20 cellular contexts compared by ENCODE assay signal in the genomic region with DNA sequence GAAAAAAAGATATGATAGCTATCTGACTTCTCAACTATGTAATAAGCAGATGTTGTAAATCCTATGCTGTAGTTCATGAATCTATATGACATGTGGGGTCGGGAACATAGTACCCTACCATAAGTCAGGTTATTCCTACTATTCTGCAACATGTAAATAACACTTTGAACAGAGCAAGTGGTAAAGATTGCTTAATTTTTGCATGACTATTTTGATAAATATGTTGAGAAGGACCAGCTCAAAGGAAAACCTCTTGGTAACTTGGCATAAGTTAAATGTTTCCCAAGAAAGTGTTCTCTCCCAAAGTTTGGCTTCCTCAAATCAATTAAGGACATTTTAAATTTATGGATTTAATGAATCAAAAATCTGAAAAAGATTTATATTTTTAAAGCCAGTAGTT.
DNase-seq lines count a peak whose midpoint lies in the region; ATAC-seq and TF ChIP-seq lines count a peak whose summit lies in the region.
"Had no signal": no experiment of that assay in that cellular context is flagged by ENCODE, and none has a peak within 500 bp of the region (broad histone marks: within the 10 kb centered on the region; RNA-seq: fewer than 3 reads in every experiment).

No MANE protein-coding gene starts in this region.

- no peak for TF ChIP-seq RAD21 in SK-N-SH (IDR thresholded peaks at IDR 0.05; ENCODE audit: low read length)

- no peak overlapping the region for H3K4me2 ChIP-seq in SK-N-SH

- ATAC-seq in HG03025 (IDR thresholded peaks at IDR 0.05; ENCODE audit: low FRiP score, unreplicated experiment) (no peak), GM19351 (IDR thresholded peaks at IDR 0.05; ENCODE audit: unreplicated experiment) (no peak), HG02759 (IDR thresholded peaks at IDR 0.05; ENCODE audit: unreplicated experiment) (no peak)
- ATAC-seq: Panc1 had no signal

- POLR2A ChIA-PET in SK-N-SH (lab: Yijun Ruan, JAX) = no interaction called here

- H4K20me1 ChIP-seq in SK-N-SH (ENCODE audit: insufficient read depth) = no peaks in the 10 kb centered on the region

- no peak overlapping the region for H3K27ac ChIP-seq in SK-N-SH (ENCODE audit: low read depth in 2 of 2, low read length in 1 of 2)
- H3K27ac ChIP-seq: HL-60, SJSA1 had no signal

- no peaks in the 10 kb centered on the region for H3K9me3 ChIP-seq in SK-N-SH
- H3K9me3 ChIP-seq: SJSA1 had no signal

- CTCF ChIA-PET in SK-N-SH (lab: Yijun Ruan, JAX) = interaction anchor here (0.7 to 1.4 kb wide), 4 partner anchors 76 to 356 kb away, joined by 3 to 4 read pairs (median 3); no protein-coding TSS in a partner anchor

- H3K79me2 ChIP-seq in SK-N-SH (ENCODE audit: insufficient read depth) = peaks cover 9% of the 10 kb centered on the region; the same call in 1 of the 2 replicates

- TF ChIP-seq CTCF in choroid plexus epithelial cell (conservative IDR thresholded peaks at IDR 0.05; ENCODE audit: low read depth, low read length) (no peak), fibroblast of the aortic adventitia (IDR thresholded peaks at IDR 0.05; ENCODE audit: insufficient read depth, low read length) (no peak), SK-N-SH (IDR thresholded peaks at IDR 0.05) (no peak)

- WGBS in SK-N-SH (ENCODE audit: low lambda C conversion rate) = 79% methylated on average over 1 of the region's 1 CpG

- H3K4me3 ChIP-seq in choroid plexus epithelial cell (ENCODE audit: low read depth, low read length) (no peak overlapping the region), fibroblast of the aortic adventitia (ENCODE audit: low read depth, low read length) (no peak overlapping the region), SK-N-SH (ENCODE audit: low read depth in 2 of 2, low read length in 1 of 2) (no peak overlapping the region)
- H3K4me3 ChIP-seq: SJSA1 had no signal

- no peaks in the 10 kb centered on the region for H3K9me2 ChIP-seq in SK-N-SH

- peak; percentile 17 for DNase-seq in AG20443 (ENCODE audit: low spot score)
- DNase-seq in HCEC 1CT = peak; percentile 61
- peak; percentile 22 for DNase-seq in choroid plexus epithelial cell (ENCODE audit: low read depth)
- DNase-seq in fibroblast of the aortic adventitia (ENCODE audit: low read depth) = peak; percentile 24
- no peak for DNase-seq in SK-N-SH
- DNase-seq: C1 segment of cervical spinal cord, DND-41, H7, Karpas-422, MM.1S, NCI-H1092, NCI-H1436 treated with DMSO at 0.1 percent for 48 hours, NCI-H2029, NCI-H526 had no signal

- no peaks in the 10 kb centered on the region for H3K4me1 ChIP-seq in SK-N-SH (ENCODE audit: control insufficient read depth in 1 of 2, insufficient read depth in 2 of 2, low read depth in 1 of 2, low read length in 1 of 2)
- H3K4me1 ChIP-seq: SJSA1 had no signal

- no peaks in the 10 kb centered on the region for H3K27me3 ChIP-seq in SK-N-SH (ENCODE audit: insufficient read depth)
- H3K27me3 ChIP-seq: SJSA1 had no signal

- H3K36me3 ChIP-seq in SK-N-SH (replicated peaks in 1 of 2; ENCODE audit: control insufficient read depth in 1 of 2, insufficient read depth in 2 of 2, low read length in 1 of 2) = peaks cover 29 to 92% of the 10 kb centered on the region in 2 experiments

- peaks cover 22% of the 10 kb centered on the region for H3F3A ChIP-seq in SK-N-SH (replicated peaks; ENCODE audit: insufficient read depth)

- H3K9ac ChIP-seq in SK-N-SH = no peak overlapping the region

- TF ChIP-seq EP300 in SK-N-SH (IDR thresholded peaks at IDR 0.05; ENCODE audit: borderline replicate concordance in 1 of 2, low read depth in 1 of 2, low read length in 1 of 2) = no peak

- H2AFZ ChIP-seq in SK-N-SH (ENCODE audit: low read depth) = no peak overlapping the region

TF ChIP-seq in SK-N-SH, 30 proteins besides CTCF, POLR2A, EP300 and RAD21:
- TF ChIP-seq, protein P1, sequence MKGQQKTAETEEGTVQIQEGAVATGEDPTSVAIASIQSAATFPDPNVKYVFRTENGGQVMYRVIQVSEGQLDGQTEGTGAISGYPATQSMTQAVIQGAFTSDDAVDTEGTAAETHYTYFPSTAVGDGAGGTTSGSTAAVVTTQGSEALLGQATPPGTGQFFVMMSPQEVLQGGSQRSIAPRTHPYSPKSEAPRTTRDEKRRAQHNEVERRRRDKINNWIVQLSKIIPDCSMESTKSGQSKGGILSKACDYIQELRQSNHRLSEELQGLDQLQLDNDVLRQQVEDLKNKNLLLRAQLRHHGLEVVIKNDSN (IDR thresholded peaks at IDR 0.05; ENCODE audit: borderline replicate concordance, low read depth) = no peak
- no peak for TF ChIP-seq FOSL2 (IDR thresholded peaks at IDR 0.05; ENCODE audit: borderline replicate concordance, low read depth)
- TF ChIP-seq TCF12 (IDR thresholded peaks at IDR 0.05) = no peak
- TF ChIP-seq FOXM1 (IDR thresholded peaks at IDR 0.05; ENCODE audit: low read depth) = no peak
- TF ChIP-seq TAF1 (IDR thresholded peaks at IDR 0.05; ENCODE audit: borderline replicate concordance, low read depth, low read length) = no peak
- TF ChIP-seq RXRA (IDR thresholded peaks at IDR 0.05; ENCODE audit: borderline replicate concordance, low read depth) = no peak
- no peak for TF ChIP-seq NRF1 (IDR thresholded peaks at IDR 0.05; ENCODE audit: low read depth, low read length)
- TF ChIP-seq RFX5 (IDR thresholded peaks at IDR 0.05; ENCODE audit: low read length) = no peak
- no peak for TF ChIP-seq JUND (IDR thresholded peaks at IDR 0.05)
- no peak for TF ChIP-seq POLR2AphosphoS5 (IDR thresholded peaks at IDR 0.05; ENCODE audit: low read depth, low read length)
- TF ChIP-seq, protein P2, sequence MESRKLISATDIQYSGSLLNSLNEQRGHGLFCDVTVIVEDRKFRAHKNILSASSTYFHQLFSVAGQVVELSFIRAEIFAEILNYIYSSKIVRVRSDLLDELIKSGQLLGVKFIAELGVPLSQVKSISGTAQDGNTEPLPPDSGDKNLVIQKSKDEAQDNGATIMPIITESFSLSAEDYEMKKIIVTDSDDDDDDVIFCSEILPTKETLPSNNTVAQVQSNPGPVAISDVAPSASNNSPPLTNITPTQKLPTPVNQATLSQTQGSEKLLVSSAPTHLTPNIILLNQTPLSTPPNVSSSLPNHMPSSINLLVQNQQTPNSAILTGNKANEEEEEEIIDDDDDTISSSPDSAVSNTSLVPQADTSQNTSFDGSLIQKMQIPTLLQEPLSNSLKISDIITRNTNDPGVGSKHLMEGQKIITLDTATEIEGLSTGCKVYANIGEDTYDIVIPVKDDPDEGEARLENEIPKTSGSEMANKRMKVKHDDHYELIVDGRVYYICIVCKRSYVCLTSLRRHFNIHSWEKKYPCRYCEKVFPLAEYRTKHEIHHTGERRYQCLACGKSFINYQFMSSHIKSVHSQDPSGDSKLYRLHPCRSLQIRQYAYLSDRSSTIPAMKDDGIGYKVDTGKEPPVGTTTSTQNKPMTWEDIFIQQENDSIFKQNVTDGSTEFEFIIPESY (IDR thresholded peaks at IDR 0.05; ENCODE audit: borderline replicate concordance, low read depth) = no peak
- TF ChIP-seq TEAD4 (IDR thresholded peaks at IDR 0.05; ENCODE audit: borderline replicate concordance, insufficient read depth) = no peak
- TF ChIP-seq ELF1 (IDR thresholded peaks at IDR 0.05) = no peak
- TF ChIP-seq MXI1 (IDR thresholded peaks at IDR 0.05; ENCODE audit: low read depth, low read length) = no peak
- TF ChIP-seq, protein P3, sequence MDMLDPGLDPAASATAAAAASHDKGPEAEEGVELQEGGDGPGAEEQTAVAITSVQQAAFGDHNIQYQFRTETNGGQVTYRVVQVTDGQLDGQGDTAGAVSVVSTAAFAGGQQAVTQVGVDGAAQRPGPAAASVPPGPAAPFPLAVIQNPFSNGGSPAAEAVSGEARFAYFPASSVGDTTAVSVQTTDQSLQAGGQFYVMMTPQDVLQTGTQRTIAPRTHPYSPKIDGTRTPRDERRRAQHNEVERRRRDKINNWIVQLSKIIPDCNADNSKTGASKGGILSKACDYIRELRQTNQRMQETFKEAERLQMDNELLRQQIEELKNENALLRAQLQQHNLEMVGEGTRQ (IDR thresholded peaks at IDR 0.05; ENCODE audit: borderline replicate concordance, low read depth, low read length) = no peak
- no peak for TF ChIP-seq PBX3 (IDR thresholded peaks at IDR 0.05)
- TF ChIP-seq NFIC (IDR thresholded peaks at IDR 0.05; ENCODE audit: borderline replicate concordance) = no peak
